ENCODE assay signal across 13 cellular contexts in genomic region chr2:159600752-159601151, GRCh38. TPM values are rescaled to one million over a fixed set of nuclear protein-coding genes. Genes with fewer than 3 reads are reported as not detected.
A peak's percentile ranks its signal among the peaks of the same experiment; 100 is the strongest.
DNase-seq lines count a peak whose midpoint lies in the region; ATAC-seq and TF ChIP-seq lines count a peak whose summit lies in the region.
"Had no signal": no experiment of that assay in that cellular context is flagged by ENCODE, and none has a peak within 500 bp of the region (broad histone marks: within the 10 kb centered on the region; RNA-seq: fewer than 3 reads in every experiment).

No MANE protein-coding gene starts in this region.

- no peak for TF ChIP-seq RAD21 in Ishikawa (IDR thresholded peaks at IDR 0.05; ENCODE audit: low read depth)

- H2BK15ac ChIP-seq in mesenchymal stem cell (ENCODE audit: low read depth, poor library complexity, severe bottlenecking) = no peak overlapping the region

- H3K23ac ChIP-seq in mesenchymal stem cell (ENCODE audit: low read length in 2 of 2) = no peak overlapping the region

- TF ChIP-seq POLR2A in Peyer's patch (IDR thresholded peaks at IDR 0.05) = no peak

- no peak overlapping the region for H2BK12ac ChIP-seq in mesenchymal stem cell (ENCODE audit: low read length in 2 of 2)

- DNase-seq in EH (ENCODE audit: low read depth) (peak; percentile 39), brain microvascular endothelial cell (peak; percentile 45), mesenchymal stem cell (peak; percentile 22), left lobe of liver (ENCODE audit: low spot score) (no peak), NCI-H1930 (lab: John Stamatoyannopoulos, UW) (no peak), Peyer's patch (no peak)
- no peak for DNase-seq in activated CD4-positive, CD25-positive, alpha-beta regulatory T cell treated with anti-CD3 and anti-CD28 coated beads, Interleukin-2, amount 50 U/mL, for 72 hours
- DNase-seq: aorta; CD8-positive, alpha-beta memory T cell; NCI-H446 treated with DMSO at 0.1 percent for 48 hours; occipital lobe; stimulated activated CD4-positive, alpha-beta T cell treated with anti-CD3 and anti-CD28 coated beads, Interleukin-1b, Interleukin-23, amount 100 ng/mL, for 48 hours had no signal

- H2AFZ ChIP-seq in mesenchymal stem cell (ENCODE audit: low read depth, low read length) = no peak overlapping the region

- no peak overlapping the region for H4K8ac ChIP-seq in mesenchymal stem cell (ENCODE audit: low read length)

- no peaks in the 10 kb centered on the region for H3K36me3 ChIP-seq in brain microvascular endothelial cell (replicated peaks)
- peaks cover 0 to 2% of the 10 kb centered on the region in 2 experiments for H3K36me3 ChIP-seq in mesenchymal stem cell (ENCODE audit: control insufficient read depth in 1 of 2, insufficient read depth in 2 of 2, low read depth in 1 of 2, low read length in 2 of 2)
- H3K36me3 ChIP-seq in Peyer's patch = no peaks in the 10 kb centered on the region

- no peak overlapping the region for H3K14ac ChIP-seq in mesenchymal stem cell (ENCODE audit: low read length in 2 of 2)

- H2AK5ac ChIP-seq in mesenchymal stem cell (ENCODE audit: low read length, severe bottlenecking) = no peak overlapping the region

- no peak for ATAC-seq in left lobe of liver

- H2BK120ac ChIP-seq in mesenchymal stem cell (ENCODE audit: low read depth, low read length) = no peak overlapping the region

- WGBS in mesenchymal stem cell = 100% methylated on average over 3 of the region's 3 CpGs

- in situ Hi-C loops in brain microvascular endothelial cell (cut with HindIII; ENCODE audit: low pct_ligation_motif_present, low sequenced_read_pairs) = no loop called here

- no peak overlapping the region for H3K4me3 ChIP-seq in brain microvascular endothelial cell (ENCODE audit: low read depth, low read length)
- no peak overlapping the region for H3K4me3 ChIP-seq in mesenchymal stem cell (ENCODE audit: insufficient read depth in 1 of 2, low read depth in 1 of 2, low read length in 2 of 2)
- no peak overlapping the region for H3K4me3 ChIP-seq in Peyer's patch

- no peaks in the 10 kb centered on the region for H3K27me3 ChIP-seq in brain microvascular endothelial cell (replicated peaks)
- no peaks in the 10 kb centered on the region for H3K27me3 ChIP-seq in mesenchymal stem cell (ENCODE audit: control insufficient read depth in 1 of 2, insufficient read depth in 1 of 2, low read length in 2 of 2)
- no peaks in the 10 kb centered on the region for H3K27me3 ChIP-seq in Peyer's patch

- no peak overlapping the region for H3K4me2 ChIP-seq in mesenchymal stem cell (ENCODE audit: low read length, poor library complexity, severe bottlenecking)

- H3K9me3 ChIP-seq in mesenchymal stem cell (ENCODE audit: control insufficient read depth, low read length) = no peaks in the 10 kb centered on the region
- H3K9me3 ChIP-seq in Peyer's patch = no peaks in the 10 kb centered on the region

- no peak overlapping the region for H3K9ac ChIP-seq in mesenchymal stem cell (ENCODE audit: low read length)

- H3K27ac ChIP-seq in brain microvascular endothelial cell (no peak overlapping the region), mesenchymal stem cell (ENCODE audit: low read length, poor library complexity, severe bottlenecking) (no peak overlapping the region), Peyer's patch (no peak overlapping the region)

- no peak overlapping the region for H4K91ac ChIP-seq in mesenchymal stem cell (ENCODE audit: low read length)

- no peak for TF ChIP-seq EP300 in Ishikawa (IDR thresholded peaks at IDR 0.05; ENCODE audit: borderline replicate concordance)

- H3K4ac ChIP-seq in mesenchymal stem cell (ENCODE audit: low read depth in 1 of 2, low read length in 2 of 2) = no peak overlapping the region

- H3K4me1 ChIP-seq in mesenchymal stem cell (ENCODE audit: control insufficient read depth, insufficient read depth, low read depth, low read length) (peaks cover 2% of the 10 kb centered on the region), Peyer's patch (peaks cover 0 to 4% (median 2%) of the 10 kb centered on the region in 4 donors)

- H3K79me1 ChIP-seq in mesenchymal stem cell (replicated peaks; ENCODE audit: low read length, poor library complexity, severe bottlenecking) = peaks cover 16% of the 10 kb centered on the region

- H3K18ac ChIP-seq in mesenchymal stem cell (ENCODE audit: low read depth in 1 of 2, low read length in 2 of 2) = no peak overlapping the region

- no peak for TF ChIP-seq CTCF in brain microvascular endothelial cell (IDR thresholded peaks at IDR 0.05; ENCODE audit: low read depth, low read length, missing control alignments)
- TF ChIP-seq CTCF in Peyer's patch (IDR thresholded peaks at IDR 0.05) = no peak

- H2BK5ac ChIP-seq in mesenchymal stem cell (ENCODE audit: low read depth, low read length, poor library complexity, severe bottlenecking) = no peak overlapping the region

TF ChIP-seq in Ishikawa, 13 proteins besides CTCF, POLR2A, EP300 and RAD21:
- TF ChIP-seq TCF12 (IDR thresholded peaks at IDR 0.05; ENCODE audit: low read depth) = no peak
- no peak for TF ChIP-seq YY1 (IDR thresholded peaks at IDR 0.05; ENCODE audit: low read depth)
- no peak for TF ChIP-seq TEAD4 (IDR thresholded peaks at IDR 0.05)
- 0 out of 2 replicates have a peak, but pooled peaks have one; percentile 50 for TF ChIP-seq EGR1 (IDR thresholded peaks at IDR 0.05)
- TF ChIP-seq NFIC (IDR thresholded peaks at IDR 0.05) = no peak
- TF ChIP-seq USF1 (IDR thresholded peaks at IDR 0.05) = no peak
TF ChIP-seq in Ishikawa: peak in this region for 1.

RNA-seq across cellular contexts. Expression of gene BAZ2B, which starts 15.6 kb away (rescaled TPM):
- 20.0 TPM for polyA plus RNA-seq in mesenchymal stem cell (2013, experiment 1 of 2)
- 21.3 TPM for polyA plus RNA-seq in mesenchymal stem cell (2013, experiment 2 of 2)
- total RNA-seq in left lobe of liver = 20.0 TPM
- total RNA-seq in Peyer's patch = 100 to 1,000 TPM; 104 to 301 (median 157) TPM

Comparison
In these comparisons a context has a peak if more than half of its experiments do, and no peak if none do; other contexts are left out.
1. DNase-seq: peak in EH (single experiment), brain microvascular endothelial cell (single experiment) and mesenchymal stem cell (single experiment); none in left lobe of liver (single experiment), activated CD4-positive, CD25-positive, alpha-beta regulatory T cell treated with anti-CD3 and anti-CD28 coated beads, Interleukin-2, amount 50 U/mL, for 72 hours (single experiment), NCI-H1930 (0 of 2) and Peyer's patch (0 of 3).